Comparison of ENCODE assay signal across 1 cellular context in genomic region chr5:151671979-151672378, GRCh38.
TF ChIP-seq lines count a peak whose summit lies in the region.

No MANE protein-coding gene starts in this region.

TF ChIP-seq in WTC11, 78 proteins besides CTCF, POLR2A, EP300 and RAD21 (continued from another document):
- TF ChIP-seq MLX (CRISPR knock-in tag; IDR thresholded peaks at IDR 0.05) (no peak), GTF2I (CRISPR knock-in tag; conservative IDR thresholded peaks at IDR 0.05) (no peak), ZNF281 (CRISPR knock-in tag; IDR thresholded peaks at IDR 0.05) (no peak), ZNF423 (CRISPR knock-in tag; IDR thresholded peaks at IDR 0.05) (no peak), TEAD4 (CRISPR knock-in tag; IDR thresholded peaks at IDR 0.05) (no peak), ZNF121 (CRISPR knock-in tag; IDR thresholded peaks at IDR 0.05) (no peak)
TF ChIP-seq in WTC11: peak in this region for 0.
